In genomic region chr19:10624585-10624984, GRCh38 we compare ENCODE assay signal across 8 cellular contexts. TPM values are rescaled to one million over a fixed set of nuclear protein-coding genes. Genes with fewer than 3 reads are reported as not detected.
A peak's percentile ranks its signal among the peaks of the same experiment; 100 is the strongest.
DNase-seq lines count a peak whose midpoint lies in the region; ATAC-seq and TF ChIP-seq lines count a peak whose summit lies in the region.
"Had no signal": no experiment of that assay in that cellular context is flagged by ENCODE, and none has a peak within 500 bp of the region (broad histone marks: within the 10 kb centered on the region; RNA-seq: fewer than 3 reads in every experiment).

No MANE protein-coding gene starts in this region.

- CTCF ChIA-PET in activated CD8-positive, alpha-beta T cell treated with anti-CD3 and anti-CD28 coated beads, Interleukin-2, amount 10 ng/mL, durations not matched to agents 7 days and 5 days (lab: Charles Lee): interaction anchor here (0.8 to 1.4 kb wide), 2 partner anchors 19 to 43 kb away, joined by 3 to 5 read pairs; no protein-coding TSS in a partner anchor

- peak overlapping the region; percentile 91 for H3K18ac ChIP-seq in H9 (ENCODE audit: insufficient read length, low read depth, low read length)

- no peak overlapping the region; the same call in 1 of the 2 replicates for H3K4me3 ChIP-seq in iPS-20b (ENCODE audit: low read length)
- peak overlapping the region; percentile 76 to 84 (median 83) for H3K4me3 ChIP-seq in skeletal muscle tissue (ENCODE audit: low read length in 3 of 3)

- H3K9me3 ChIP-seq in H9 (ENCODE audit: control insufficient read depth, low read depth, low read length): no peaks in the 10 kb centered on the region
- no peaks in the 10 kb centered on the region for H3K9me3 ChIP-seq in iPS-20b (ENCODE audit: insufficient read depth, low read depth, low read length)
- no peaks in the 10 kb centered on the region for H3K9me3 ChIP-seq in skeletal muscle tissue (ENCODE audit: control insufficient read depth in 3 of 3, low read length in 3 of 3)

- H3K27ac ChIP-seq in H9 (ENCODE audit: insufficient read length, low read depth, low read length) (peak overlapping the region; percentile 57), iPS-20b (ENCODE audit: low read length) (no peak overlapping the region), skeletal muscle tissue (ENCODE audit: low read depth, low read length) (peak overlapping the region; percentile 87)

- no peak overlapping the region for H3K56ac ChIP-seq in H9 (ENCODE audit: insufficient read length, low read depth, low read length)

- H3K79me1 ChIP-seq in H9 (ENCODE audit: insufficient read depth, low read depth, low read length, poor library complexity, severe bottlenecking): peaks cover 3% of the 10 kb centered on the region

- H2BK15ac ChIP-seq in H9 (ENCODE audit: low read depth, low read length): no peak overlapping the region

- no peak overlapping the region for H2AFZ ChIP-seq in H9 (ENCODE audit: low read length)

- no peak overlapping the region for H3T11ph ChIP-seq in H9 (ENCODE audit: low read length)

- no peak for TF ChIP-seq CTCF in H9 (conservative IDR thresholded peaks at IDR 0.05)
- no peak for TF ChIP-seq CTCF in omental fat pad (IDR thresholded peaks at IDR 0.05)

- no peak overlapping the region for H2BK5ac ChIP-seq in H9 (ENCODE audit: insufficient read length, low read length)

- peak overlapping the region; percentile 89 for H3K4me2 ChIP-seq in H9 (ENCODE audit: insufficient read depth, insufficient read length, low read length)

- H4K91ac ChIP-seq in H9 (ENCODE audit: insufficient read length, low read depth, low read length): no peak overlapping the region

- no peak for DNase-seq in H9
- DNase-seq in activated CD8-positive, alpha-beta T cell treated with anti-CD3 and anti-CD28 coated beads, Interleukin-2, amount 10 ng/mL, durations not matched to agents 7 days and 5 days: peak; percentile 67
- no peak for DNase-seq in hepatic stellate cell (ENCODE audit: low spot score)
- DNase-seq in omental fat pad (ENCODE audit: low spot score): no peak
- DNase-seq in stimulated activated CD4-positive, alpha-beta T cell treated with anti-CD3 and anti-CD28 coated beads, Interleukin-4, amount 100 ng/mL, for 4 hours: no peak
- DNase-seq: activated CD4-positive, alpha-beta T cell treated with anti-CD3 and anti-CD28 coated beads for 48 hours had no signal

- peaks cover 11 to 13% of the 10 kb centered on the region in 2 experiments for H3K4me1 Mint-ChIP-seq in H9
- H3K4me1 Mint-ChIP-seq in activated CD8-positive, alpha-beta T cell treated with anti-CD3 and anti-CD28 coated beads, Interleukin-2, amount 10 ng/mL, durations not matched to agents 7 days and 5 days (ENCODE audit: low read depth): peaks cover 43% of the 10 kb centered on the region

- H3K23ac ChIP-seq in H9 (ENCODE audit: insufficient read length, low read depth, low read length): no peak overlapping the region

- H3K4me1 ChIP-seq in H9 (ENCODE audit: insufficient read depth, low read length) (peaks cover 4% of the 10 kb centered on the region; the same call in 1 of the 2 replicates), iPS-20b (ENCODE audit: insufficient read depth, low read length) (peaks cover 3% of the 10 kb centered on the region; the same call in 1 of the 2 replicates), skeletal muscle tissue (ENCODE audit: control insufficient read depth in 3 of 3, insufficient read depth in 3 of 3, low read length in 3 of 3) (peaks cover 10 to 28% (median 13%) of the 10 kb centered on the region in 3 donors)

- POLR2A ChIA-PET in activated CD8-positive, alpha-beta T cell treated with anti-CD3 and anti-CD28 coated beads, Interleukin-2, amount 10 ng/mL, durations not matched to agents 7 days and 5 days (lab: Charles Lee): interaction anchor here (1.3 to 1.9 kb wide), 2 partner anchors 19 to 21 kb away, joined by 3 to 12 read pairs; no protein-coding TSS in a partner anchor

- H3K27me3 Mint-ChIP-seq in H9 (ENCODE audit: low read depth): no peaks in the 10 kb centered on the region
- H3K27me3 Mint-ChIP-seq in activated CD8-positive, alpha-beta T cell treated with anti-CD3 and anti-CD28 coated beads, Interleukin-2, amount 10 ng/mL, durations not matched to agents 7 days and 5 days (ENCODE audit: low read depth): no peaks in the 10 kb centered on the region

- no CpG with 5 or more reads among the region's 6 CpGs for WGBS in H9 (ENCODE audit: extremely low coverage, insufficient read length, low lambda C conversion rate)

- no peak overlapping the region for H4K8ac ChIP-seq in H9 (replicated peaks; ENCODE audit: insufficient read length, low read depth, low read length)

- peak overlapping the region; percentile 79 to 82 for H3K4me3 Mint-ChIP-seq in H9
- peak overlapping the region; percentile 34 for H3K4me3 Mint-ChIP-seq in activated CD8-positive, alpha-beta T cell treated with anti-CD3 and anti-CD28 coated beads, Interleukin-2, amount 10 ng/mL, durations not matched to agents 7 days and 5 days

- H3K4ac ChIP-seq in H9 (ENCODE audit: low read depth, low read length): 0 out of 2 replicates have a peak overlapping the region, but pooled peaks have one; percentile 11

- H4K5ac ChIP-seq in H9 (ENCODE audit: insufficient read length, low read depth, low read length): no peak overlapping the region

- H2AK5ac ChIP-seq in H9 (ENCODE audit: insufficient read length, low read length): no peak overlapping the region

- no peak overlapping the region for H2BK20ac ChIP-seq in H9 (ENCODE audit: low read depth, low read length, poor library complexity, severe bottlenecking)

- H3K79me2 ChIP-seq in H9 (ENCODE audit: insufficient read depth, low read length): no peaks in the 10 kb centered on the region

- H4K20me1 ChIP-seq in H9 (ENCODE audit: control insufficient read depth, insufficient read depth, insufficient read length): no peaks in the 10 kb centered on the region

- H3K9me3 Mint-ChIP-seq in H9: no peaks in the 10 kb centered on the region
- no peaks in the 10 kb centered on the region for H3K9me3 Mint-ChIP-seq in activated CD8-positive, alpha-beta T cell treated with anti-CD3 and anti-CD28 coated beads, Interleukin-2, amount 10 ng/mL, durations not matched to agents 7 days and 5 days (ENCODE audit: insufficient read depth)

- H2BK12ac ChIP-seq in H9 (ENCODE audit: insufficient read length, low read depth, low read length): no peak overlapping the region

- peak overlapping the region in 2 of 3 experiments; percentile 91 to 96; a peak in 3 of 7 replicates for H3K27ac Mint-ChIP-seq in H9
- H3K27ac Mint-ChIP-seq in activated CD8-positive, alpha-beta T cell treated with anti-CD3 and anti-CD28 coated beads, Interleukin-2, amount 10 ng/mL, durations not matched to agents 7 days and 5 days: peak overlapping the region; percentile 89

- H3K36me3 Mint-ChIP-seq in H9 (ENCODE audit: insufficient read depth in 1 of 3, low read depth in 3 of 3): peaks cover 6 to 18% (median 17%) of the 10 kb centered on the region in 3 experiments; a peak in 6 of 7 replicates
- peaks cover 36% of the 10 kb centered on the region for H3K36me3 Mint-ChIP-seq in activated CD8-positive, alpha-beta T cell treated with anti-CD3 and anti-CD28 coated beads, Interleukin-2, amount 10 ng/mL, durations not matched to agents 7 days and 5 days (ENCODE audit: low read depth)

- H2BK120ac ChIP-seq in H9 (ENCODE audit: low read depth, low read length, poor library complexity, severe bottlenecking): no peak overlapping the region

- H3K36me3 ChIP-seq in iPS-20b (ENCODE audit: insufficient read depth, low read depth, low read length) (peaks cover 17% of the 10 kb centered on the region), skeletal muscle tissue (ENCODE audit: control insufficient read depth in 3 of 3, insufficient read depth in 3 of 3, low read length in 3 of 3) (peaks cover 15 to 19% (median 16%) of the 10 kb centered on the region in 3 donors)

- no peak overlapping the region for H3K14ac ChIP-seq in H9 (ENCODE audit: insufficient read depth, low read length)

- H3K9ac ChIP-seq in H9 (ENCODE audit: extremely low read depth, insufficient read length, low read length) (no peak overlapping the region), iPS-20b (ENCODE audit: low read depth, low read length) (peak overlapping the region; percentile 90; the same call in 1 of the 2 replicates), skeletal muscle tissue (ENCODE audit: low read depth in 1 of 3, low read length in 3 of 3) (peak overlapping the region; percentile 71 to 87 (median 87))

- peaks cover 10% of the 10 kb centered on the region for H3K23me2 ChIP-seq in H9 (ENCODE audit: insufficient read length, low read depth, low read length, poor library complexity, severe bottlenecking)

- no peaks in the 10 kb centered on the region for H3K27me3 ChIP-seq in H9 (ENCODE audit: insufficient read depth, low read length)
- H3K27me3 ChIP-seq in iPS-20b (ENCODE audit: insufficient read depth, low read length): no peaks in the 10 kb centered on the region
- no peaks in the 10 kb centered on the region for H3K27me3 ChIP-seq in skeletal muscle tissue (ENCODE audit: control insufficient read depth in 3 of 3, insufficient read depth in 3 of 3, low read length in 3 of 3)

- ATAC-seq in activated CD8-positive, alpha-beta T cell treated with anti-CD3 and anti-CD28 coated beads, Interleukin-2, amount 10 ng/mL, durations not matched to agents 7 days and 5 days: peak; percentile 90
- ATAC-seq in omental fat pad (ENCODE audit: low FRiP score): no peak

RNA-seq across cellular contexts. Expression of gene SLC44A2, which starts 0.8 kb away (rescaled TPM):
- 111 and 121 TPM in 2 replicates for total RNA-seq in H9 (2021)
- total RNA-seq in activated CD8-positive, alpha-beta T cell treated with anti-CD3 and anti-CD28 coated beads, Interleukin-2, amount 10 ng/mL, durations not matched to agents 7 days and 5 days: 100 to 1,000 TPM; 112 to 121 TPM
- 41.2 TPM for total RNA-seq in skeletal muscle tissue
- total RNA-seq in omental fat pad: 100 to 1,000 TPM in 2 of 4 donors, 10 to 100 TPM in 2; 49.3 to 114 (median 85.0) TPM

RNA-seq across cellular contexts. Expression of gene ILF3, which starts 29.6 kb away (rescaled TPM):
- 787 and 841 TPM in 2 replicates for total RNA-seq in H9 (2021)
- total RNA-seq in activated CD8-positive, alpha-beta T cell treated with anti-CD3 and anti-CD28 coated beads, Interleukin-2, amount 10 ng/mL, durations not matched to agents 7 days and 5 days: 100 to 1,000 TPM; 407 to 408 TPM
- total RNA-seq in skeletal muscle tissue: 69.4 TPM
- 100 to 1,000 TPM; 101 to 237 (median 120) TPM for total RNA-seq in omental fat pad

RNA-seq across cellular contexts. Expression of gene AP1M2, which starts 37.5 kb away (rescaled TPM):
- total RNA-seq in H9 (2021): 146 and 150 TPM in 2 replicates
- not detected for total RNA-seq in activated CD8-positive, alpha-beta T cell treated with anti-CD3 and anti-CD28 coated beads, Interleukin-2, amount 10 ng/mL, durations not matched to agents 7 days and 5 days
- 3.1 TPM for total RNA-seq in skeletal muscle tissue
- 1 to 10 TPM in 3 of 4 donors, not detected in 1; 1.8 to 8.2 (median 2.4) TPM for total RNA-seq in omental fat pad

RNA-seq across cellular contexts. Expression of gene CDKN2D, which starts 55.8 kb away (rescaled TPM):
- 2.8 and 3.7 TPM in 2 replicates for total RNA-seq in H9 (2021)
- 10 to 100 TPM; 86.0 to 88.7 TPM for total RNA-seq in activated CD8-positive, alpha-beta T cell treated with anti-CD3 and anti-CD28 coated beads, Interleukin-2, amount 10 ng/mL, durations not matched to agents 7 days and 5 days
- total RNA-seq in skeletal muscle tissue: 16.7 TPM
- total RNA-seq in omental fat pad: 10 to 100 TPM in 1 of 4 donors, 1 to 10 TPM in 3; 2.9 to 21.4 (median 7.5) TPM

RNA-seq across cellular contexts. Expression of gene KRI1, which starts 58.8 kb away (rescaled TPM):
- total RNA-seq in H9 (2021): 57.4 and 63.8 TPM in 2 replicates
- 10 to 100 TPM; 64.0 to 72.8 TPM for total RNA-seq in activated CD8-positive, alpha-beta T cell treated with anti-CD3 and anti-CD28 coated beads, Interleukin-2, amount 10 ng/mL, durations not matched to agents 7 days and 5 days
- 5.2 TPM for total RNA-seq in skeletal muscle tissue
- 10 to 100 TPM in 3 of 4 donors, 1 to 10 TPM in 1; 9.1 to 36.3 (median 16.3) TPM for total RNA-seq in omental fat pad

Comparison
In these comparisons a context has a peak if more than half of its experiments do, and no peak if none do; other contexts are left out.
1. RNA of gene AP1M2, which starts 37.5 kb away (total RNA-seq): 146 to 150 TPM in H9; 3.1 TPM in skeletal muscle tissue (single experiment), 1.8 to 8.2 TPM in omental fat pad and not detected in activated CD8-positive, alpha-beta T cell treated with anti-CD3 and anti-CD28 coated beads, Interleukin-2, amount 10 ng/mL, durations not matched to agents 7 days and 5 days; every median in the first group is over 10 times any median in the second.